ENCODE assay signal across 1 cellular context in genomic region chr10:74176380-74177139, GRCh38.
TF ChIP-seq lines count a peak whose summit lies in the region.

No MANE protein-coding gene starts in this region.

TF ChIP-seq in K562, 482 proteins besides CTCF, POLR2A, EP300 and RAD21 (continued from another document and continues in another):
- TF ChIP-seq, protein P1, sequence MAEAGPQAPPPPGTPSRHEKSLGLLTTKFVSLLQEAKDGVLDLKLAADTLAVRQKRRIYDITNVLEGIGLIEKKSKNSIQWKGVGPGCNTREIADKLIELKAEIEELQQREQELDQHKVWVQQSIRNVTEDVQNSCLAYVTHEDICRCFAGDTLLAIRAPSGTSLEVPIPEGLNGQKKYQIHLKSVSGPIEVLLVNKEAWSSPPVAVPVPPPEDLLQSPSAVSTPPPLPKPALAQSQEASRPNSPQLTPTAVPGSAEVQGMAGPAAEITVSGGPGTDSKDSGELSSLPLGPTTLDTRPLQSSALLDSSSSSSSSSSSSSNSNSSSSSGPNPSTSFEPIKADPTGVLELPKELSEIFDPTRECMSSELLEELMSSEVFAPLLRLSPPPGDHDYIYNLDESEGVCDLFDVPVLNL (CRISPR knock-in tag; IDR thresholded peaks at IDR 0.05; ENCODE audit: low read depth): peak; percentile 68; the same call in 1 of the 2 replicates
- TF ChIP-seq SRF (CRISPR knock-in tag; IDR thresholded peaks at IDR 0.05) (peak in 1 of 2 experiments; percentile 81; a peak in 2 of 4 replicates), ZNF507 (tag; conservative IDR thresholded peaks at IDR 0.05) (no peak), MBD1 (CRISPR knock-in tag; IDR thresholded peaks at IDR 0.05) (no peak), STAT5B (CRISPR knock-in tag; IDR thresholded peaks at IDR 0.05) (no peak), DACH1 (IDR thresholded peaks at IDR 0.05; ENCODE audit: partially characterized antibody) (peak; percentile 36), FOXK1 (CRISPR knock-in tag; IDR thresholded peaks at IDR 0.05; ENCODE audit: borderline replicate concordance) (peak; percentile 82), TEAD1 (CRISPR knock-in tag; IDR thresholded peaks at IDR 0.05) (peak; percentile 68 to 89), ZNF707 (CRISPR knock-in tag; conservative IDR thresholded peaks at IDR 0.05) (0 out of 2 replicates have a peak, but pooled peaks have one; percentile 8), RCOR1 (IDR thresholded peaks at IDR 0.05; ENCODE audit: borderline replicate concordance in 1 of 2, low read depth in 2 of 2, low read length in 2 of 2) (peak in 1 of 2 experiments; percentile 28; a peak in 1 of 4 replicates), RBM34 (IDR thresholded peaks at IDR 0.05; ENCODE audit: borderline replicate concordance, insufficient read depth, low read length) (no peak), MTF1 (CRISPR knock-in tag; IDR thresholded peaks at IDR 0.05; ENCODE audit: borderline replicate concordance) (no peak), ZNF121 (CRISPR knock-in tag; conservative IDR thresholded peaks at IDR 0.05) (no peak), CBFA2T3 (IDR thresholded peaks at IDR 0.05) (peak; percentile 43), ZSCAN29 (IDR thresholded peaks at IDR 0.05) (no peak), ZNF347 (CRISPR knock-in tag; IDR thresholded peaks at IDR 0.05; ENCODE audit: low read depth) (no peak), HMBOX1 (IDR thresholded peaks at IDR 0.05) (peak; percentile 87; the same call in 1 of the 2 replicates)
- TF ChIP-seq, protein P2, sequence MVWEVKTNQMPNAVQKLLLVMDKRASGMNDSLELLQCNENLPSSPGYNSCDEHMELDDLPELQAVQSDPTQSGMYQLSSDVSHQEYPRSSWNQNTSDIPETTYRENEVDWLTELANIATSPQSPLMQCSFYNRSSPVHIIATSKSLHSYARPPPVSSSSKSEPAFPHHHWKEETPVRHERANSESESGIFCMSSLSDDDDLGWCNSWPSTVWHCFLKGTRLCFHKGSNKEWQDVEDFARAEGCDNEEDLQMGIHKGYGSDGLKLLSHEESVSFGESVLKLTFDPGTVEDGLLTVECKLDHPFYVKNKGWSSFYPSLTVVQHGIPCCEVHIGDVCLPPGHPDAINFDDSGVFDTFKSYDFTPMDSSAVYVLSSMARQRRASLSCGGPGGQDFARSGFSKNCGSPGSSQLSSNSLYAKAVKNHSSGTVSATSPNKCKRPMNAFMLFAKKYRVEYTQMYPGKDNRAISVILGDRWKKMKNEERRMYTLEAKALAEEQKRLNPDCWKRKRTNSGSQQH (CRISPR knock-in tag; IDR thresholded peaks at IDR 0.05): no peak
- TF ChIP-seq, protein P3, sequence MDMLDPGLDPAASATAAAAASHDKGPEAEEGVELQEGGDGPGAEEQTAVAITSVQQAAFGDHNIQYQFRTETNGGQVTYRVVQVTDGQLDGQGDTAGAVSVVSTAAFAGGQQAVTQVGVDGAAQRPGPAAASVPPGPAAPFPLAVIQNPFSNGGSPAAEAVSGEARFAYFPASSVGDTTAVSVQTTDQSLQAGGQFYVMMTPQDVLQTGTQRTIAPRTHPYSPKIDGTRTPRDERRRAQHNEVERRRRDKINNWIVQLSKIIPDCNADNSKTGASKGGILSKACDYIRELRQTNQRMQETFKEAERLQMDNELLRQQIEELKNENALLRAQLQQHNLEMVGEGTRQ (CRISPR knock-in tag; IDR thresholded peaks at IDR 0.05): peak; percentile 98
- TF ChIP-seq, protein P4, sequence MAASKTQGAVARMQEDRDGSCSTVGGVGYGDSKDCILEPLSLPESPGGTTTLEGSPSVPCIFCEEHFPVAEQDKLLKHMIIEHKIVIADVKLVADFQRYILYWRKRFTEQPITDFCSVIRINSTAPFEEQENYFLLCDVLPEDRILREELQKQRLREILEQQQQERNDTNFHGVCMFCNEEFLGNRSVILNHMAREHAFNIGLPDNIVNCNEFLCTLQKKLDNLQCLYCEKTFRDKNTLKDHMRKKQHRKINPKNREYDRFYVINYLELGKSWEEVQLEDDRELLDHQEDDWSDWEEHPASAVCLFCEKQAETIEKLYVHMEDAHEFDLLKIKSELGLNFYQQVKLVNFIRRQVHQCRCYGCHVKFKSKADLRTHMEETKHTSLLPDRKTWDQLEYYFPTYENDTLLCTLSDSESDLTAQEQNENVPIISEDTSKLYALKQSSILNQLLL (CRISPR knock-in tag; IDR thresholded peaks at IDR 0.05; ENCODE audit: borderline replicate concordance): no peak
- TF ChIP-seq, protein P5, sequence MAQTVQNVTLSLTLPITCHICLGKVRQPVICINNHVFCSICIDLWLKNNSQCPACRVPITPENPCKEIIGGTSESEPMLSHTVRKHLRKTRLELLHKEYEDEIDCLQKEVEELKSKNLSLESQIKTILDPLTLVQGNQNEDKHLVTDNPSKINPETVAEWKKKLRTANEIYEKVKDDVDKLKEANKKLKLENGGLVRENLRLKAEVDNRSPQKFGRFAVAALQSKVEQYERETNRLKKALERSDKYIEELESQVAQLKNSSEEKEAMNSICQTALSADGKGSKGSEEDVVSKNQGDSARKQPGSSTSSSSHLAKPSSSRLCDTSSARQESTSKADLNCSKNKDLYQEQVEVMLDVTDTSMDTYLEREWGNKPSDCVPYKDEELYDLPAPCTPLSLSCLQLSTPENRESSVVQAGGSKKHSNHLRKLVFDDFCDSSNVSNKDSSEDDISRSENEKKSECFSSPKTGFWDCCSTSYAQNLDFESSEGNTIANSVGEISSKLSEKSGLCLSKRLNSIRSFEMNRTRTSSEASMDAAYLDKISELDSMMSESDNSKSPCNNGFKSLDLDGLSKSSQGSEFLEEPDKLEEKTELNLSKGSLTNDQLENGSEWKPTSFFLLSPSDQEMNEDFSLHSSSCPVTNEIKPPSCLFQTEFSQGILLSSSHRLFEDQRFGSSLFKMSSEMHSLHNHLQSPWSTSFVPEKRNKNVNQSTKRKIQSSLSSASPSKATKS (CRISPR knock-in tag; IDR thresholded peaks at IDR 0.05): no peak
- TF ChIP-seq, protein P6, sequence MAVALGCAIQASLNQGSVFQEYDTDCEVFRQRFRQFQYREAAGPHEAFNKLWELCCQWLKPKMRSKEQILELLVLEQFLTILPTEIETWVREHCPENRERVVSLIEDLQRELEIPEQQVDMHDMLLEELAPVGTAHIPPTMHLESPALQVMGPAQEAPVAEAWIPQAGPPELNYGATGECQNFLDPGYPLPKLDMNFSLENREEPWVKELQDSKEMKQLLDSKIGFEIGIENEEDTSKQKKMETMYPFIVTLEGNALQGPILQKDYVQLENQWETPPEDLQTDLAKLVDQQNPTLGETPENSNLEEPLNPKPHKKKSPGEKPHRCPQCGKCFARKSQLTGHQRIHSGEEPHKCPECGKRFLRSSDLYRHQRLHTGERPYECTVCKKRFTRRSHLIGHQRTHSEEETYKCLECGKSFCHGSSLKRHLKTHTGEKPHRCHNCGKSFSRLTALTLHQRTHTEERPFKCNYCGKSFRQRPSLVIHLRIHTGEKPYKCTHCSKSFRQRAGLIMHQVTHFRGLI (CRISPR knock-in tag; IDR thresholded peaks at IDR 0.05): no peak
- TF ChIP-seq, protein P7, sequence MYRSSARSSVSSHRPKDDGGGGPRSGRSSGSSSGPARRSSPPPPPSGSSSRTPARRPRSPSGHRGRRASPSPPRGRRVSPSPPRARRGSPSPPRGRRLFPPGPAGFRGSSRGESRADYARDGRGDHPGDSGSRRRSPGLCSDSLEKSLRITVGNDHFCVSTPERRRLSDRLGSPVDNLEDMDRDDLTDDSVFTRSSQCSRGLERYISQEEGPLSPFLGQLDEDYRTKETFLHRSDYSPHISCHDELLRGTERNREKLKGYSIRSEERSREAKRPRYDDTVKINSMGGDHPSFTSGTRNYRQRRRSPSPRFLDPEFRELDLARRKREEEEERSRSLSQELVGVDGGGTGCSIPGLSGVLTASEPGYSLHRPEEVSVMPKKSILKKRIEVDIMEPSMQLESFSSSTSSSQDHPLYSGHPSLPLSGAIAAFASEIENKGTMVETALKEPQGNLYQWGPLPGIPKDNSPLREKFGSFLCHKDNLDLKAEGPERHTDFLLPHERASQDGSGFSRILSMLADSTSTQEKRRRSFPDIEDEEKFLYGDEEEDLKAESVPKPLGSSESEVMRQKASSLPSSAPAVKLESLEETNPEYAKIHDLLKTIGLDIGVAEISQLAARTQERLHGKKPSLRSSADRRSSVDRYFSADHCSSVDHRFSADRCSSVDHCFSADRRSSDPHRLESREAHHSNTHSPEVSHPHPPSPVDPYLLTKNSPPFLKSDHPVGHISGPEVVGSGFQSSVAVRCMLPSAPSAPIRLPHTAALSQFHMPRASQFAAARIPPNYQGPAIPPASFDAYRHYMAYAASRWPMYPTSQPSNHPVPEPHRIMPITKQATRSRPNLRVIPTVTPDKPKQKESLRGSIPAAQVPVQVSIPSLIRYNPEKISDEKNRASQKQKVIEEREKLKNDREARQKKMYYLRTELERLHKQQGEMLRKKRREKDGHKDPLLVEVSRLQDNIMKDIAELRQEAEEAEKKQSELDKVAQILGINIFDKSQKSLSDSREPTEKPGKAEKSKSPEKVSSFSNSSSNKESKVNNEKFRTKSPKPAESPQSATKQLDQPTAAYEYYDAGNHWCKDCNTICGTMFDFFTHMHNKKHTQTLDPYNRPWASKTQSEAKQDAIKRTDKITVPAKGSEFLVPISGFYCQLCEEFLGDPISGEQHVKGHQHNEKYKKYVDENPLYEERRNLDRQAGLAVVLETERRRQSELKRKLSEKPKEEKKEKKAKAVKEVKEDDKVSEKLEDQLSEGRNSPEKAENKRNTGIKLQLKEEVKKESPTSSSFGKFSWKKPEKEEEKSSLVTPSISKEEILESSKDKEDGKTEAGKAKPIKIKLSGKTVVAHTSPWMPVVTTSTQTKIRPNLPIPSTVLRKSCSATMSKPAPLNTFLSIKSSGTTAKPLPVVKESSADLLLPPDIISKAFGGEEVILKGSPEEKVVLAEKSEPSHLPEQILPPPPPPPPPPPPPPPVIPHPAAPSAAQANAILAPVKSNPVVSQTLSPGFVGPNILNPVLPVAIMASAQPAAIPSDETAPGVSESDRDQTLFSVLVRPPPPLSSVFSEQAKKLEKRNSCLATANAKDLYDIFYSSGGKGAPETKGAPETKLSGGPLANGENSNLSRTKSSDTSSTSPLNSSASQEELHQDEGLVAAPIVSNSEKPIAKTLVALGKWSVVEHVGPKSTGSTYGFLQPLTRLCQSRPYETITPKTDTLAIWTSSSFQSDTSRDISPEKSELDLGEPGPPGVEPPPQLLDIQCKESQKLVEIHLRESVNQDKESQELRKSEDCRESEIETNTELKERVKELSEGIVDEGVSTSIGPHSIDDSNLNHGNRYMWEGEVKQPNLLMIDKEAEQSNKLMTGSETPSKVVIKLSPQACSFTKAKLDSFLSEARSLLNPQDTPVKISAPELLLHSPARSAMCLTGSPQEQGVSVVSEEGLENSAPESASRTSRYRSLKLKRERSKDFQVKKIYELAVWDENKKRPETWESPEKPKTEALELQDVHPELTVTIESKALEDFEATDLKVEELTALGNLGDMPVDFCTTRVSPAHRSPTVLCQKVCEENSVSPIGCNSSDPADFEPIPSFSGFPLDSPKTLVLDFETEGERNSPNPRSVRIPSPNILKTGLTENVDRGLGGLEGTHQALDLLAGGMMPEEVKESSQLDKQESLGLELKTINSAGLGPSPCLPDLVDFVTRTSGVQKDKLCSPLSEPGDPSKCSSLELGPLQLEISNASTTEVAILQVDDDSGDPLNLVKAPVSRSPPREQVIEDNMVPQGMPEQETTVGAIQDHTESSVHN (IDR thresholded peaks at IDR 0.05; ENCODE audit: borderline replicate concordance in 1 of 2, low read depth in 1 of 2): no peak
